In the genomic region with DNA sequence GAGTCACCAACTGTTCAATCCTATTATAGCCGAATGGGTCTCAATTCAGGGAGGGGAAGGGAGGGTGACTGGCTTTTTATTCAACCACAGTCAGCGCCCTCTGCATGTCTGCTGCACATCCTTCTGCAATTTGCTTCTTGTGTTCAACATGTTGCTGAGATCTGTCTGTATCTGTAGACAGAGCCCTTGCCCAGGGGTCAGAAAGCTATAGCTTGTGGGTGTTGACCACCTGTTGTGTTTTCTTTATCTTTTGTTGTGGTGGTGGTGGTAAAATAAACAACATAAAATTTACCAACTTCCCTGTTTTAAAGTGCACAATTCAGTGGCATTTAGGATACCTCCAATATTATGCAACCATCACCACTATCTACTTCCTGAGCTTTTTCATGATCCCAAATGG, we compare ENCODE assay signal across 21 cellular contexts. TPM values are rescaled to one million over a fixed set of nuclear protein-coding genes. Genes with fewer than 3 reads are reported as not detected.
A peak's percentile ranks its signal among the peaks of the same experiment; 100 is the strongest.
DNase-seq lines count a peak whose midpoint lies in the region; ATAC-seq, FAIRE-seq and TF ChIP-seq lines count a peak whose summit lies in the region.
"Had no signal": no experiment of that assay in that cellular context is flagged by ENCODE, and none has a peak within 500 bp of the region (broad histone marks: within the 10 kb centered on the region; RNA-seq: fewer than 3 reads in every experiment).

No MANE protein-coding gene starts in this region.

- intact Hi-C loops in natural killer cell (cut with micrococcal nuclease), result no loop called here

- H3K27ac Mint-ChIP-seq in natural killer cell treated with Interleukin-12 subunit alpha and Interleukin-12 subunit beta and Interleukin-15 and Interleukin-18, amount 100 ng/mL, for 72 hours, result no peak overlapping the region
- H3K27ac Mint-ChIP-seq in natural killer cell (no peak overlapping the region), chondrocyte (ENCODE audit: unreplicated experiment) (no peak overlapping the region)
- H3K27ac Mint-ChIP-seq: CD4-positive, alpha-beta memory T cell had no signal

- peak; percentile 18 for DNase-seq in natural killer cell treated with Interleukin-12 subunit alpha and Interleukin-12 subunit beta and Interleukin-15 and Interleukin-18, amount 100 ng/mL, for 72 hours (ENCODE audit: low spot score)
- DNase-seq in natural killer cell, result no peak
- DNase-seq in OCI-M1 (lab: John Stamatoyannopoulos, UW), result peak; percentile 11
- DNase-seq in chondrocyte (ENCODE audit: low spot score), result peak; percentile 2
- no peak for DNase-seq in stimulated activated CD4-positive, alpha-beta T cell treated with anti-CD3 and anti-CD28 coated beads, Interleukin-2, amount 100 ng/mL, for 24 hours
- no peak for DNase-seq in frontal cortex (ENCODE audit: low spot score in 2 of 2)
- DNase-seq in NCI-H1694 treated with DMSO at 0.1 percent for 48 hours (lab: John Stamatoyannopoulos, UW), result no peak
- DNase-seq: 8988T; ACHN; AML-193; BE2C; Caco-2; CD4-positive, alpha-beta memory T cell; DMS153; DND-41; GOT3 had no signal

- no peak for ATAC-seq in natural killer cell treated with Interleukin-12 subunit alpha and Interleukin-12 subunit beta and Interleukin-15 and Interleukin-18, amount 100 ng/mL, for 72 hours
- no peak for ATAC-seq in natural killer cell

- TF ChIP-seq CTCF in natural killer cell (IDR thresholded peaks at IDR 0.05), result no peak
- no peak for TF ChIP-seq CTCF in chondrocyte (IDR thresholded peaks at IDR 0.05)

- H3K27me3 Mint-ChIP-seq in natural killer cell treated with Interleukin-12 subunit alpha and Interleukin-12 subunit beta and Interleukin-15 and Interleukin-18, amount 100 ng/mL, for 72 hours, result no peaks in the 10 kb centered on the region
- no peaks in the 10 kb centered on the region for H3K27me3 Mint-ChIP-seq in natural killer cell (ENCODE audit: low read depth in 2 of 2)
- no peaks in the 10 kb centered on the region for H3K27me3 Mint-ChIP-seq in chondrocyte (ENCODE audit: low read depth)
- H3K27me3 Mint-ChIP-seq: CD4-positive, alpha-beta memory T cell had no signal

- no peaks in the 10 kb centered on the region for H3K9me3 Mint-ChIP-seq in natural killer cell treated with Interleukin-12 subunit alpha and Interleukin-12 subunit beta and Interleukin-15 and Interleukin-18, amount 100 ng/mL, for 72 hours
- H3K9me3 Mint-ChIP-seq in natural killer cell (no peaks in the 10 kb centered on the region), chondrocyte (ENCODE audit: low read depth) (no peaks in the 10 kb centered on the region)

- peaks cover 6% of the 10 kb centered on the region for H3K36me3 Mint-ChIP-seq in natural killer cell treated with Interleukin-12 subunit alpha and Interleukin-12 subunit beta and Interleukin-15 and Interleukin-18, amount 100 ng/mL, for 72 hours
- no peaks in the 10 kb centered on the region for H3K36me3 Mint-ChIP-seq in natural killer cell
- H3K36me3 Mint-ChIP-seq in chondrocyte (ENCODE audit: low read depth), result peaks cover 25% of the 10 kb centered on the region

- peaks cover 6 to 16% of the 10 kb centered on the region in 2 donors for H3K4me1 Mint-ChIP-seq in natural killer cell treated with Interleukin-12 subunit alpha and Interleukin-12 subunit beta and Interleukin-15 and Interleukin-18, amount 100 ng/mL, for 72 hours (ENCODE audit: low read depth in 2 of 2)
- peaks cover 5 to 10% of the 10 kb centered on the region in 2 donors for H3K4me1 Mint-ChIP-seq in natural killer cell
- H3K4me1 Mint-ChIP-seq in chondrocyte (ENCODE audit: low read depth), result peaks cover 4% of the 10 kb centered on the region

- H3K4me3 Mint-ChIP-seq in natural killer cell treated with Interleukin-12 subunit alpha and Interleukin-12 subunit beta and Interleukin-15 and Interleukin-18, amount 100 ng/mL, for 72 hours, result no peak overlapping the region
- no peak overlapping the region for H3K4me3 Mint-ChIP-seq in natural killer cell
- no peak overlapping the region for H3K4me3 Mint-ChIP-seq in chondrocyte (ENCODE audit: unreplicated experiment)
- H3K4me3 Mint-ChIP-seq: CD14-positive monocyte had no signal

- no peak for FAIRE-seq in frontal cortex (lab: Jason Lieb, UNC)
- FAIRE-seq: A549, G401.6, GM12892, H54 had no signal

RNA-seq across cellular contexts. Expression of a gene that starts 12.2 kb away (rescaled TPM):
- total RNA-seq in natural killer cell treated with Interleukin-12 subunit alpha and Interleukin-12 subunit beta and Interleukin-15 and Interleukin-18, amount 100 ng/mL, for 72 hours, result 100 to 1,000 TPM; 157 to 251 TPM
- 100 to 1,000 TPM; 162 to 178 (median 174) TPM for total RNA-seq in natural killer cell
- total RNA-seq in chondrocyte, result 86.1 to 111 TPM (median 103 TPM) in 3 replicates
- total RNA-seq in frontal cortex, result 16.7 TPM

RNA-seq across cellular contexts. Expression of a gene that starts 29.6 kb away (rescaled TPM):
- total RNA-seq in natural killer cell treated with Interleukin-12 subunit alpha and Interleukin-12 subunit beta and Interleukin-15 and Interleukin-18, amount 100 ng/mL, for 72 hours, result 1 to 10 TPM; 1.3 to 8.7 TPM
- 10 to 100 TPM in 1 of 3 donors, 1 to 10 TPM in 2; 8.8 to 15.7 (median 10.0) TPM for total RNA-seq in natural killer cell
- 4.1 to 7.9 TPM (median 6.8 TPM) in 3 replicates for total RNA-seq in chondrocyte
- 2.9 TPM for total RNA-seq in frontal cortex

RNA-seq across cellular contexts. Expression of a gene that starts 42.3 kb away (rescaled TPM):
- 10 to 100 TPM; 13.4 to 31.0 TPM for total RNA-seq in natural killer cell treated with Interleukin-12 subunit alpha and Interleukin-12 subunit beta and Interleukin-15 and Interleukin-18, amount 100 ng/mL, for 72 hours
- total RNA-seq in natural killer cell (10 to 100 TPM; 18.2 to 25.3 (median 19.3) TPM), chondrocyte (9.7 to 13.7 TPM (median 11.1 TPM) in 3 replicates), frontal cortex (14.3 TPM)

RNA-seq across cellular contexts. Expression of a gene that starts 43.8 kb away (rescaled TPM):
- not detected for total RNA-seq in natural killer cell treated with Interleukin-12 subunit alpha and Interleukin-12 subunit beta and Interleukin-15 and Interleukin-18, amount 100 ng/mL, for 72 hours
- total RNA-seq in natural killer cell (under 1 TPM in 1 of 3 donors, not detected in 2; 0.94 TPM), chondrocyte (0.62 TPM in 1 of 3 replicates, not detected in the others), frontal cortex (2.4 TPM)
- total RNA-seq: CD4-positive, alpha-beta memory T cell had no signal

RNA-seq across cellular contexts. Expression of a gene that starts 52.3 kb away (rescaled TPM):
- total RNA-seq in natural killer cell treated with Interleukin-12 subunit alpha and Interleukin-12 subunit beta and Interleukin-15 and Interleukin-18, amount 100 ng/mL, for 72 hours, result not detected
- total RNA-seq in natural killer cell (under 1 TPM in 1 of 3 donors, not detected in 2; 0.94 TPM), chondrocyte (not detected in 3 replicates), frontal cortex (0.41 TPM)
- total RNA-seq: CD4-positive, alpha-beta memory T cell had no signal

Comparison
In these comparisons a context has a peak if more than half of its experiments do, and no peak if none do; other contexts are left out.
1. DNase-seq: peak in natural killer cell treated with Interleukin-12 subunit alpha and Interleukin-12 subunit beta and Interleukin-15 and Interleukin-18, amount 100 ng/mL, for 72 hours (single experiment), OCI-M1 (single experiment) and chondrocyte (single experiment); none in natural killer cell (single experiment), stimulated activated CD4-positive, alpha-beta T cell treated with anti-CD3 and anti-CD28 coated beads, Interleukin-2, amount 100 ng/mL, for 24 hours (0 of 2), frontal cortex (0 of 2) and NCI-H1694 treated with DMSO at 0.1 percent for 48 hours (single experiment).